ENCODE assay signal across 1 cellular context in genomic region chr21:43827015-43827611, GRCh38.
TF ChIP-seq lines count a peak whose summit lies in the region.

No MANE protein-coding gene starts in this region.

TF ChIP-seq in K562, 482 proteins besides CTCF, POLR2A, EP300 and RAD21 (continued from another document and continues in another):
- TF ChIP-seq ZBTB9 (CRISPR knock-in tag; IDR thresholded peaks at IDR 0.05) (no peak), ZBTB7A (IDR thresholded peaks at IDR 0.05; ENCODE audit: borderline replicate concordance, control insufficient read depth, low read depth, low read length) (peak; percentile 27; the same call in 1 of the 2 replicates), ZFP36 (IDR thresholded peaks at IDR 0.05; ENCODE audit: low read depth, low read length, partially characterized antibody) (no peak), CC2D1A (IDR thresholded peaks at IDR 0.05) (peak; percentile 25; the same call in 1 of the 2 replicates), ARID1B (IDR thresholded peaks at IDR 0.05) (peak; percentile 47; the same call in 1 of the 2 replicates), ADNP (tag; IDR thresholded peaks at IDR 0.05) (peak; percentile 34; the same call in 1 of the 2 replicates), KDM1A (IDR thresholded peaks at IDR 0.05) (peak; percentile 48 to 56; a peak in 1 of 4 replicates), JUND (IDR thresholded peaks at IDR 0.05; ENCODE audit: borderline replicate concordance, low read depth, low read length) (peak; percentile 80), JUND (tag; IDR thresholded peaks at IDR 0.05; ENCODE audit: borderline replicate concordance, low read depth, low read length) (peak; percentile 70; the same call in 1 of the 3 replicates), ZNF384 (IDR thresholded peaks at IDR 0.05; ENCODE audit: low read depth, low read length) (peak; percentile 81), TSHZ1 (CRISPR knock-in tag; IDR thresholded peaks at IDR 0.05) (no peak), ZNF140 (CRISPR knock-in tag; IDR thresholded peaks at IDR 0.05) (no peak), ATF3 (IDR thresholded peaks at IDR 0.05) (peak; percentile 86), ATF3 (CRISPR knock-in tag; conservative IDR thresholded peaks at IDR 0.05) (no peak), FOSL1 (tag; conservative IDR thresholded peaks at IDR 0.05) (peak; percentile 78), STAT5A (IDR thresholded peaks at IDR 0.05; ENCODE audit: borderline replicate concordance, low read length) (no peak)
- TF ChIP-seq, protein P1, sequence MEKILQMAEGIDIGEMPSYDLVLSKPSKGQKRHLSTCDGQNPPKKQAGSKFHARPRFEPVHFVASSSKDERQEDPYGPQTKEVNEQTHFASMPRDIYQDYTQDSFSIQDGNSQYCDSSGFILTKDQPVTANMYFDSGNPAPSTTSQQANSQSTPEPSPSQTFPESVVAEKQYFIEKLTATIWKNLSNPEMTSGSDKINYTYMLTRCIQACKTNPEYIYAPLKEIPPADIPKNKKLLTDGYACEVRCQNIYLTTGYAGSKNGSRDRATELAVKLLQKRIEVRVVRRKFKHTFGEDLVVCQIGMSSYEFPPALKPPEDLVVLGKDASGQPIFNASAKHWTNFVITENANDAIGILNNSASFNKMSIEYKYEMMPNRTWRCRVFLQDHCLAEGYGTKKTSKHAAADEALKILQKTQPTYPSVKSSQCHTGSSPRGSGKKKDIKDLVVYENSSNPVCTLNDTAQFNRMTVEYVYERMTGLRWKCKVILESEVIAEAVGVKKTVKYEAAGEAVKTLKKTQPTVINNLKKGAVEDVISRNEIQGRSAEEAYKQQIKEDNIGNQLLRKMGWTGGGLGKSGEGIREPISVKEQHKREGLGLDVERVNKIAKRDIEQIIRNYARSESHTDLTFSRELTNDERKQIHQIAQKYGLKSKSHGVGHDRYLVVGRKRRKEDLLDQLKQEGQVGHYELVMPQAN (IDR thresholded peaks at IDR 0.05; ENCODE audit: borderline replicate concordance) = peak; percentile 44; the same call in 1 of the 2 replicates
- TF ChIP-seq, protein P2, sequence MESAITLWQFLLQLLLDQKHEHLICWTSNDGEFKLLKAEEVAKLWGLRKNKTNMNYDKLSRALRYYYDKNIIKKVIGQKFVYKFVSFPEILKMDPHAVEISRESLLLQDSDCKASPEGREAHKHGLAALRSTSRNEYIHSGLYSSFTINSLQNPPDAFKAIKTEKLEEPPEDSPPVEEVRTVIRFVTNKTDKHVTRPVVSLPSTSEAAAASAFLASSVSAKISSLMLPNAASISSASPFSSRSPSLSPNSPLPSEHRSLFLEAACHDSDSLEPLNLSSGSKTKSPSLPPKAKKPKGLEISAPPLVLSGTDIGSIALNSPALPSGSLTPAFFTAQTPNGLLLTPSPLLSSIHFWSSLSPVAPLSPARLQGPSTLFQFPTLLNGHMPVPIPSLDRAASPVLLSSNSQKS (CRISPR knock-in tag; IDR thresholded peaks at IDR 0.05) = no peak
- TF ChIP-seq, protein P3, sequence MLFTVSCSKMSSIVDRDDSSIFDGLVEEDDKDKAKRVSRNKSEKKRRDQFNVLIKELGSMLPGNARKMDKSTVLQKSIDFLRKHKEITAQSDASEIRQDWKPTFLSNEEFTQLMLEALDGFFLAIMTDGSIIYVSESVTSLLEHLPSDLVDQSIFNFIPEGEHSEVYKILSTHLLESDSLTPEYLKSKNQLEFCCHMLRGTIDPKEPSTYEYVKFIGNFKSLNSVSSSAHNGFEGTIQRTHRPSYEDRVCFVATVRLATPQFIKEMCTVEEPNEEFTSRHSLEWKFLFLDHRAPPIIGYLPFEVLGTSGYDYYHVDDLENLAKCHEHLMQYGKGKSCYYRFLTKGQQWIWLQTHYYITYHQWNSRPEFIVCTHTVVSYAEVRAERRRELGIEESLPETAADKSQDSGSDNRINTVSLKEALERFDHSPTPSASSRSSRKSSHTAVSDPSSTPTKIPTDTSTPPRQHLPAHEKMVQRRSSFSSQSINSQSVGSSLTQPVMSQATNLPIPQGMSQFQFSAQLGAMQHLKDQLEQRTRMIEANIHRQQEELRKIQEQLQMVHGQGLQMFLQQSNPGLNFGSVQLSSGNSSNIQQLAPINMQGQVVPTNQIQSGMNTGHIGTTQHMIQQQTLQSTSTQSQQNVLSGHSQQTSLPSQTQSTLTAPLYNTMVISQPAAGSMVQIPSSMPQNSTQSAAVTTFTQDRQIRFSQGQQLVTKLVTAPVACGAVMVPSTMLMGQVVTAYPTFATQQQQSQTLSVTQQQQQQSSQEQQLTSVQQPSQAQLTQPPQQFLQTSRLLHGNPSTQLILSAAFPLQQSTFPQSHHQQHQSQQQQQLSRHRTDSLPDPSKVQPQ (CRISPR knock-in tag; IDR thresholded peaks at IDR 0.05; ENCODE audit: borderline replicate concordance) = no peak
- TF ChIP-seq, protein P4, sequence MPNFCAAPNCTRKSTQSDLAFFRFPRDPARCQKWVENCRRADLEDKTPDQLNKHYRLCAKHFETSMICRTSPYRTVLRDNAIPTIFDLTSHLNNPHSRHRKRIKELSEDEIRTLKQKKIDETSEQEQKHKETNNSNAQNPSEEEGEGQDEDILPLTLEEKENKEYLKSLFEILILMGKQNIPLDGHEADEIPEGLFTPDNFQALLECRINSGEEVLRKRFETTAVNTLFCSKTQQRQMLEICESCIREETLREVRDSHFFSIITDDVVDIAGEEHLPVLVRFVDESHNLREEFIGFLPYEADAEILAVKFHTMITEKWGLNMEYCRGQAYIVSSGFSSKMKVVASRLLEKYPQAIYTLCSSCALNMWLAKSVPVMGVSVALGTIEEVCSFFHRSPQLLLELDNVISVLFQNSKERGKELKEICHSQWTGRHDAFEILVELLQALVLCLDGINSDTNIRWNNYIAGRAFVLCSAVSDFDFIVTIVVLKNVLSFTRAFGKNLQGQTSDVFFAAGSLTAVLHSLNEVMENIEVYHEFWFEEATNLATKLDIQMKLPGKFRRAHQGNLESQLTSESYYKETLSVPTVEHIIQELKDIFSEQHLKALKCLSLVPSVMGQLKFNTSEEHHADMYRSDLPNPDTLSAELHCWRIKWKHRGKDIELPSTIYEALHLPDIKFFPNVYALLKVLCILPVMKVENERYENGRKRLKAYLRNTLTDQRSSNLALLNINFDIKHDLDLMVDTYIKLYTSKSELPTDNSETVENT (CRISPR knock-in tag; IDR thresholded peaks at IDR 0.05) = no peak
- TF ChIP-seq, protein P5, sequence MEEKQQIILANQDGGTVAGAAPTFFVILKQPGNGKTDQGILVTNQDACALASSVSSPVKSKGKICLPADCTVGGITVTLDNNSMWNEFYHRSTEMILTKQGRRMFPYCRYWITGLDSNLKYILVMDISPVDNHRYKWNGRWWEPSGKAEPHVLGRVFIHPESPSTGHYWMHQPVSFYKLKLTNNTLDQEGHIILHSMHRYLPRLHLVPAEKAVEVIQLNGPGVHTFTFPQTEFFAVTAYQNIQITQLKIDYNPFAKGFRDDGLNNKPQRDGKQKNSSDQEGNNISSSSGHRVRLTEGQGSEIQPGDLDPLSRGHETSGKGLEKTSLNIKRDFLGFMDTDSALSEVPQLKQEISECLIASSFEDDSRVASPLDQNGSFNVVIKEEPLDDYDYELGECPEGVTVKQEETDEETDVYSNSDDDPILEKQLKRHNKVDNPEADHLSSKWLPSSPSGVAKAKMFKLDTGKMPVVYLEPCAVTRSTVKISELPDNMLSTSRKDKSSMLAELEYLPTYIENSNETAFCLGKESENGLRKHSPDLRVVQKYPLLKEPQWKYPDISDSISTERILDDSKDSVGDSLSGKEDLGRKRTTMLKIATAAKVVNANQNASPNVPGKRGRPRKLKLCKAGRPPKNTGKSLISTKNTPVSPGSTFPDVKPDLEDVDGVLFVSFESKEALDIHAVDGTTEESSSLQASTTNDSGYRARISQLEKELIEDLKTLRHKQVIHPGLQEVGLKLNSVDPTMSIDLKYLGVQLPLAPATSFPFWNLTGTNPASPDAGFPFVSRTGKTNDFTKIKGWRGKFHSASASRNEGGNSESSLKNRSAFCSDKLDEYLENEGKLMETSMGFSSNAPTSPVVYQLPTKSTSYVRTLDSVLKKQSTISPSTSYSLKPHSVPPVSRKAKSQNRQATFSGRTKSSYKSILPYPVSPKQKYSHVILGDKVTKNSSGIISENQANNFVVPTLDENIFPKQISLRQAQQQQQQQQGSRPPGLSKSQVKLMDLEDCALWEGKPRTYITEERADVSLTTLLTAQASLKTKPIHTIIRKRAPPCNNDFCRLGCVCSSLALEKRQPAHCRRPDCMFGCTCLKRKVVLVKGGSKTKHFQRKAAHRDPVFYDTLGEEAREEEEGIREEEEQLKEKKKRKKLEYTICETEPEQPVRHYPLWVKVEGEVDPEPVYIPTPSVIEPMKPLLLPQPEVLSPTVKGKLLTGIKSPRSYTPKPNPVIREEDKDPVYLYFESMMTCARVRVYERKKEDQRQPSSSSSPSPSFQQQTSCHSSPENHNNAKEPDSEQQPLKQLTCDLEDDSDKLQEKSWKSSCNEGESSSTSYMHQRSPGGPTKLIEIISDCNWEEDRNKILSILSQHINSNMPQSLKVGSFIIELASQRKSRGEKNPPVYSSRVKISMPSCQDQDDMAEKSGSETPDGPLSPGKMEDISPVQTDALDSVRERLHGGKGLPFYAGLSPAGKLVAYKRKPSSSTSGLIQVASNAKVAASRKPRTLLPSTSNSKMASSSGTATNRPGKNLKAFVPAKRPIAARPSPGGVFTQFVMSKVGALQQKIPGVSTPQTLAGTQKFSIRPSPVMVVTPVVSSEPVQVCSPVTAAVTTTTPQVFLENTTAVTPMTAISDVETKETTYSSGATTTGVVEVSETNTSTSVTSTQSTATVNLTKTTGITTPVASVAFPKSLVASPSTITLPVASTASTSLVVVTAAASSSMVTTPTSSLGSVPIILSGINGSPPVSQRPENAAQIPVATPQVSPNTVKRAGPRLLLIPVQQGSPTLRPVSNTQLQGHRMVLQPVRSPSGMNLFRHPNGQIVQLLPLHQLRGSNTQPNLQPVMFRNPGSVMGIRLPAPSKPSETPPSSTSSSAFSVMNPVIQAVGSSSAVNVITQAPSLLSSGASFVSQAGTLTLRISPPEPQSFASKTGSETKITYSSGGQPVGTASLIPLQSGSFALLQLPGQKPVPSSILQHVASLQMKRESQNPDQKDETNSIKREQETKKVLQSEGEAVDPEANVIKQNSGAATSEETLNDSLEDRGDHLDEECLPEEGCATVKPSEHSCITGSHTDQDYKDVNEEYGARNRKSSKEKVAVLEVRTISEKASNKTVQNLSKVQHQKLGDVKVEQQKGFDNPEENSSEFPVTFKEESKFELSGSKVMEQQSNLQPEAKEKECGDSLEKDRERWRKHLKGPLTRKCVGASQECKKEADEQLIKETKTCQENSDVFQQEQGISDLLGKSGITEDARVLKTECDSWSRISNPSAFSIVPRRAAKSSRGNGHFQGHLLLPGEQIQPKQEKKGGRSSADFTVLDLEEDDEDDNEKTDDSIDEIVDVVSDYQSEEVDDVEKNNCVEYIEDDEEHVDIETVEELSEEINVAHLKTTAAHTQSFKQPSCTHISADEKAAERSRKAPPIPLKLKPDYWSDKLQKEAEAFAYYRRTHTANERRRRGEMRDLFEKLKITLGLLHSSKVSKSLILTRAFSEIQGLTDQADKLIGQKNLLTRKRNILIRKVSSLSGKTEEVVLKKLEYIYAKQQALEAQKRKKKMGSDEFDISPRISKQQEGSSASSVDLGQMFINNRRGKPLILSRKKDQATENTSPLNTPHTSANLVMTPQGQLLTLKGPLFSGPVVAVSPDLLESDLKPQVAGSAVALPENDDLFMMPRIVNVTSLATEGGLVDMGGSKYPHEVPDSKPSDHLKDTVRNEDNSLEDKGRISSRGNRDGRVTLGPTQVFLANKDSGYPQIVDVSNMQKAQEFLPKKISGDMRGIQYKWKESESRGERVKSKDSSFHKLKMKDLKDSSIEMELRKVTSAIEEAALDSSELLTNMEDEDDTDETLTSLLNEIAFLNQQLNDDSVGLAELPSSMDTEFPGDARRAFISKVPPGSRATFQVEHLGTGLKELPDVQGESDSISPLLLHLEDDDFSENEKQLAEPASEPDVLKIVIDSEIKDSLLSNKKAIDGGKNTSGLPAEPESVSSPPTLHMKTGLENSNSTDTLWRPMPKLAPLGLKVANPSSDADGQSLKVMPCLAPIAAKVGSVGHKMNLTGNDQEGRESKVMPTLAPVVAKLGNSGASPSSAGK (IDR thresholded peaks at IDR 0.05) = no peak
- TF ChIP-seq, protein P6, sequence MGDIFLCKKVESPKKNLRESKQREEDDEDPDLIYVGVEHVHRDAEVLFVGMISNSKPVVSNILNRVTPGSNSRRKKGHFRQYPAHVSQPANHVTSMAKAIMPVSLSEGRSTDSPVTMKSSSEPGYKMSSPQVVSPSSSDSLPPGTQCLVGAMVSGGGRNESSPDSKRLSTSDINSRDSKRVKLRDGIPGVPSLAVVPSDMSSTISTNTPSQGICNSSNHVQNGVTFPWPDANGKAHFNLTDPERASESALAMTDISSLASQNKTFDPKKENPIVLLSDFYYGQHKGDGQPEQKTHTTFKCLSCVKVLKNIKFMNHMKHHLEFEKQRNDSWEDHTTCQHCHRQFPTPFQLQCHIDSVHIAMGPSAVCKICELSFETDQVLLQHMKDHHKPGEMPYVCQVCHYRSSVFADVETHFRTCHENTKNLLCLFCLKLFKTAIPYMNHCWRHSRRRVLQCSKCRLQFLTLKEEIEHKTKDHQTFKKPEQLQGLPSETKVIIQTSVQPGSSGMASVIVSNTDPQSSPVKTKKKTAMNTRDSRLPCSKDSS (IDR thresholded peaks at IDR 0.05; ENCODE audit: low read depth, partially characterized antibody) = no peak
